ENCODE assay signal across 1 cellular context in genomic region chr1:200895448-200895799, GRCh38.
TF ChIP-seq lines count a peak whose summit lies in the region.

No MANE protein-coding gene starts in this region.

TF ChIP-seq in HCT116, 20 proteins besides CTCF, POLR2A, EP300 and RAD21 (continued from another document):
- TF ChIP-seq, protein P1, sequence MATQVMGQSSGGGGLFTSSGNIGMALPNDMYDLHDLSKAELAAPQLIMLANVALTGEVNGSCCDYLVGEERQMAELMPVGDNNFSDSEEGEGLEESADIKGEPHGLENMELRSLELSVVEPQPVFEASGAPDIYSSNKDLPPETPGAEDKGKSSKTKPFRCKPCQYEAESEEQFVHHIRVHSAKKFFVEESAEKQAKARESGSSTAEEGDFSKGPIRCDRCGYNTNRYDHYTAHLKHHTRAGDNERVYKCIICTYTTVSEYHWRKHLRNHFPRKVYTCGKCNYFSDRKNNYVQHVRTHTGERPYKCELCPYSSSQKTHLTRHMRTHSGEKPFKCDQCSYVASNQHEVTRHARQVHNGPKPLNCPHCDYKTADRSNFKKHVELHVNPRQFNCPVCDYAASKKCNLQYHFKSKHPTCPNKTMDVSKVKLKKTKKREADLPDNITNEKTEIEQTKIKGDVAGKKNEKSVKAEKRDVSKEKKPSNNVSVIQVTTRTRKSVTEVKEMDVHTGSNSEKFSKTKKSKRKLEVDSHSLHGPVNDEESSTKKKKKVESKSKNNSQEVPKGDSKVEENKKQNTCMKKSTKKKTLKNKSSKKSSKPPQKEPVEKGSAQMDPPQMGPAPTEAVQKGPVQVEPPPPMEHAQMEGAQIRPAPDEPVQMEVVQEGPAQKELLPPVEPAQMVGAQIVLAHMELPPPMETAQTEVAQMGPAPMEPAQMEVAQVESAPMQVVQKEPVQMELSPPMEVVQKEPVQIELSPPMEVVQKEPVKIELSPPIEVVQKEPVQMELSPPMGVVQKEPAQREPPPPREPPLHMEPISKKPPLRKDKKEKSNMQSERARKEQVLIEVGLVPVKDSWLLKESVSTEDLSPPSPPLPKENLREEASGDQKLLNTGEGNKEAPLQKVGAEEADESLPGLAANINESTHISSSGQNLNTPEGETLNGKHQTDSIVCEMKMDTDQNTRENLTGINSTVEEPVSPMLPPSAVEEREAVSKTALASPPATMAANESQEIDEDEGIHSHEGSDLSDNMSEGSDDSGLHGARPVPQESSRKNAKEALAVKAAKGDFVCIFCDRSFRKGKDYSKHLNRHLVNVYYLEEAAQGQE (IDR thresholded peaks at IDR 0.05; ENCODE audit: low read depth): no peak
- TF ChIP-seq TCF7L2 (IDR thresholded peaks at IDR 0.05; ENCODE audit: borderline replicate concordance, extremely low read depth, insufficient read depth, insufficient read length) (no peak), ELF1 (IDR thresholded peaks at IDR 0.05; ENCODE audit: borderline replicate concordance, low read depth) (no peak), ZBTB33 (IDR thresholded peaks at IDR 0.05; ENCODE audit: extremely low read depth, insufficient replicate concordance, low read length) (no peak), ZNF274 (IDR thresholded peaks at IDR 0.05; ENCODE audit: low read depth, low read length) (no peak), JUND (IDR thresholded peaks at IDR 0.05) (no peak), MAX (IDR thresholded peaks at IDR 0.05) (no peak), FOSL1 (IDR thresholded peaks at IDR 0.05; ENCODE audit: low read depth) (no peak), EZH2 (IDR thresholded peaks at IDR 0.05) (no peak), EZH2phosphoT487 (IDR thresholded peaks at IDR 0.05; ENCODE audit: borderline replicate concordance) (no peak), SRF (IDR thresholded peaks at IDR 0.05; ENCODE audit: low read depth) (no peak)
- TF ChIP-seq, protein P2, sequence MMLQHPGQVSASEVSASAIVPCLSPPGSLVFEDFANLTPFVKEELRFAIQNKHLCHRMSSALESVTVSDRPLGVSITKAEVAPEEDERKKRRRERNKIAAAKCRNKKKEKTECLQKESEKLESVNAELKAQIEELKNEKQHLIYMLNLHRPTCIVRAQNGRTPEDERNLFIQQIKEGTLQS (IDR thresholded peaks at IDR 0.05): no peak
